ENCODE assay signal across 25 cellular contexts in genomic region chr10:129334326-129334725, GRCh38.
"Had no signal": no experiment of that assay in that cellular context is flagged by ENCODE, and none has a peak within 500 bp of the region (broad histone marks: within the 10 kb centered on the region; RNA-seq: fewer than 3 reads in every experiment).

No MANE protein-coding gene starts in this region.

- H3K27ac ChIP-seq: gastrocnemius medialis, heart right ventricle, left ventricle myocardium inferior, lower lobe of right lung, neutrophil, parathyroid adenoma, prostate gland, skin epidermis, spleen, thoracic aorta, transverse colon, vagina had no signal

- H3K36me3 ChIP-seq: gastrocnemius medialis, heart right ventricle, left ventricle myocardium inferior, lower lobe of right lung, neutrophil, prostate gland, spleen, thoracic aorta, transverse colon, vagina had no signal

- FAIRE-seq: endometrium, islet of Langerhans had no signal

- H3K4me1 ChIP-seq: gastrocnemius medialis, left ventricle myocardium inferior, lower lobe of right lung, parathyroid adenoma, prostate gland, spleen, transverse colon, vagina had no signal

- H3K9me3 Mint-ChIP-seq: effector memory CD8-positive, alpha-beta T cell; natural killer cell treated with Interleukin-12 subunit alpha and Interleukin-12 subunit beta and Interleukin-15 and Interleukin-18, amount 100 ng/mL, for 72 hours; stimulated activated naive B cell treated with anti-CD40 and anti-IgM and Interleukin-4, amounts not matched to agents 10 μg/mL and 1 μg/mL and 100 μg/mL, for 72 hours; stimulated activated naive CD8-positive, alpha-beta T cell treated with anti-CD3 and anti-CD28 coated beads, Interleukin-15, Interleukin-2, amounts not matched to agents 100 ng/mL and 50 ng/mL, for 24 hours had no signal

- H3K36me3 Mint-ChIP-seq: natural killer cell treated with Interleukin-12 subunit alpha and Interleukin-12 subunit beta and Interleukin-15 and Interleukin-18, amount 100 ng/mL, for 72 hours; stimulated activated naive B cell treated with anti-CD40 and anti-IgM and Interleukin-4, amounts not matched to agents 10 μg/mL and 1 μg/mL and 100 μg/mL, for 72 hours had no signal

- H3K27me3 ChIP-seq: gastrocnemius medialis, transverse colon, vagina had no signal

- H3K9me3 ChIP-seq: gastrocnemius medialis, heart right ventricle, left ventricle myocardium inferior, lower lobe of right lung, neutrophil, prostate gland, spleen, thoracic aorta, transverse colon, vagina had no signal

- H3K4me3 Mint-ChIP-seq: effector memory CD8-positive, alpha-beta T cell; natural killer cell treated with Interleukin-12 subunit alpha and Interleukin-12 subunit beta and Interleukin-15 and Interleukin-18, amount 100 ng/mL, for 72 hours; stimulated activated naive B cell treated with anti-CD40 and anti-IgM and Interleukin-4, amounts not matched to agents 10 μg/mL and 1 μg/mL and 100 μg/mL, for 72 hours; stimulated activated naive CD8-positive, alpha-beta T cell treated with anti-CD3 and anti-CD28 coated beads, Interleukin-15, Interleukin-2, amounts not matched to agents 100 ng/mL and 50 ng/mL, for 24 hours had no signal

- H3K9ac ChIP-seq: parathyroid adenoma had no signal

- H2AFZ ChIP-seq: parathyroid adenoma had no signal

- H3K4me3 ChIP-seq: gastrocnemius medialis, heart right ventricle, left ventricle myocardium inferior, lower lobe of right lung, prostate gland, skin epidermis, spleen, thoracic aorta, transverse colon, vagina had no signal

- H3K4me1 Mint-ChIP-seq: stimulated activated naive B cell treated with anti-CD40 and anti-IgM and Interleukin-4, amounts not matched to agents 10 μg/mL and 1 μg/mL and 100 μg/mL, for 72 hours had no signal

- DNase-seq: caudate nucleus; cerebellar nuclear complex; cortex of kidney; effector memory CD8-positive, alpha-beta T cell; foreskin fibroblast; gastrocnemius medialis; heart right ventricle; hippocampal formation; left cardiac atrium; left ventricle myocardium inferior; lower lobe of right lung; right cardiac atrium; spleen; stimulated activated naive B cell treated with anti-CD40 and anti-IgM and Interleukin-4, amounts not matched to agents 10 μg/mL and 1 μg/mL and 100 μg/mL, for 72 hours; transverse colon had no signal

- H3K79me2 ChIP-seq: parathyroid adenoma had no signal

- H3K27ac Mint-ChIP-seq: effector memory CD8-positive, alpha-beta T cell; natural killer cell treated with Interleukin-12 subunit alpha and Interleukin-12 subunit beta and Interleukin-15 and Interleukin-18, amount 100 ng/mL, for 72 hours; stimulated activated naive B cell treated with anti-CD40 and anti-IgM and Interleukin-4, amounts not matched to agents 10 μg/mL and 1 μg/mL and 100 μg/mL, for 72 hours; stimulated activated naive CD8-positive, alpha-beta T cell treated with anti-CD3 and anti-CD28 coated beads, Interleukin-15, Interleukin-2, amounts not matched to agents 100 ng/mL and 50 ng/mL, for 24 hours had no signal

- ATAC-seq: effector memory CD8-positive, alpha-beta T cell; gastrocnemius medialis; heart right ventricle; left cardiac atrium; lower lobe of right lung; natural killer cell treated with Interleukin-12 subunit alpha and Interleukin-12 subunit beta and Interleukin-15 and Interleukin-18, amount 100 ng/mL, for 72 hours; right cardiac atrium; stimulated activated naive B cell treated with anti-CD40 and anti-IgM and Interleukin-4, amounts not matched to agents 10 μg/mL and 1 μg/mL and 100 μg/mL, for 72 hours had no signal
